24 cellular contexts compared by ENCODE assay signal in the genomic region with DNA sequence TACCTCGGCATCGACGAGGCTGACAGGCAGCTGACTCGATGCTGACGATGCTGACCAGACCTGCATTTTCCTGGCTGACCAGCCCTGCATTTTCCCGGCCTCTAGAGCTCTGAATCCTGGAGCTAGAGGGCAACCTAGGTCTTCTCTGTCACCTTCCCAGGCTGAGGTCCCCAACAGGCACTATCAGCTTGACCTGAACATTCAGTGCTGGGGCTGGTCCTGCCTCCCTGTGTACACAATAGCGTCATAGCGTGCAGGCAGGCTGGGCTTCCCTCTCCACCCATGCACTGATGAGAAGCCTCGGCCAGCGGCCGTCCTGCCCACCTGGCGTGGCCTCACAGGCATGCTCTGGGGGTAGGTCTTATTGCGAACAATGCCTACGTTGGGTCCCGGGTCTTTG.
DNase-seq lines count a peak whose midpoint lies in the region; ATAC-seq and TF ChIP-seq lines count a peak whose summit lies in the region.
"Had no signal": no experiment of that assay in that cellular context is flagged by ENCODE, and none has a peak within 500 bp of the region (broad histone marks: within the 10 kb centered on the region; RNA-seq: fewer than 3 reads in every experiment).

No MANE protein-coding gene starts in this region.

- WGBS in hepatocyte (ENCODE audit: low lambda C conversion rate, missing lambda C conversion rate): 70% methylated on average over 15 of the region's 15 CpGs

- CTCF ChIA-PET in RWPE1 (lab: Yijun Ruan, JAX): interaction anchor here (0.6 kb wide), 1 partner anchor 60 kb away, joined by 3 read pairs; no protein-coding TSS in a partner anchor

- no peak overlapping the region for H3K4me2 ChIP-seq in hepatocyte
- H3K4me2 ChIP-seq in osteoblast (ENCODE audit: insufficient read depth, low read length): no peak overlapping the region
- H3K4me2 ChIP-seq: KMS-11, SK-N-SH had no signal

- POLR2A ChIA-PET in RWPE1 (lab: Yijun Ruan, JAX; ENCODE audit: low non-redundant PET): no interaction called here

- ATAC-seq in GM21825 (IDR thresholded peaks at IDR 0.05; ENCODE audit: unreplicated experiment): no peak
- ATAC-seq: activated CD4-positive, alpha-beta T cell treated with anti-CD3 and anti-CD28 coated beads for 36 hours; gastrocnemius medialis; T-helper 17 cell had no signal

- no peaks in the 10 kb centered on the region for H3K9me3 ChIP-seq in hepatocyte (ENCODE audit: low read depth)
- H3K9me3 ChIP-seq in osteoblast (ENCODE audit: low read depth, low read length): no peaks in the 10 kb centered on the region
- H3K9me3 ChIP-seq: adrenal gland, colonic mucosa, gastrocnemius medialis, SK-N-SH had no signal

- no peaks in the 10 kb centered on the region for H3K9me2 ChIP-seq in hepatocyte (replicated peaks; ENCODE audit: insufficient read depth)
- H3K9me2 ChIP-seq: SK-N-SH had no signal

- H2AFZ ChIP-seq in hepatocyte (no peak overlapping the region), osteoblast (ENCODE audit: low read length) (no peak overlapping the region)

- H3K36me3 ChIP-seq in hepatocyte (replicated peaks; ENCODE audit: insufficient read depth, low read depth) (no peaks in the 10 kb centered on the region), osteoblast (ENCODE audit: insufficient read depth, low read length) (no peaks in the 10 kb centered on the region)
- H3K36me3 ChIP-seq: adrenal gland, colonic mucosa, gastrocnemius medialis had no signal

- DNase-seq in HuH-7.5 (ENCODE audit: low spot score) (peak; percentile 81), RWPE1 (ENCODE audit: low spot score) (no peak), hepatocyte (ENCODE audit: low spot score) (peak; percentile 71), osteoblast (ENCODE audit: insufficient read length, low spot score, missing footprints) (peak; percentile 34), medulla oblongata (ENCODE audit: extremely low spot score) (no peak), nucleus accumbens (lab: John Stamatoyannopoulos, UW) (no peak)
- DNase-seq: activated CD4-positive, alpha-beta T cell treated with anti-CD3 and anti-CD28 coated beads for 36 hours; activated T-cell treated with anti-CD3 and anti-CD28 coated beads, Interleukin-2, amount 50 U/mL, for 24 hours; adrenal gland; CD4-positive, CD25-positive, alpha-beta regulatory T cell; colonic mucosa; EL; gastrocnemius medialis; HFFc6; mesenchymal stem cell; naive B cell; NCI-H2171 treated with DMSO at 0.1 percent for 48 hours; NCI-H524; SK-N-SH; stimulated activated CD4-positive, alpha-beta T cell treated with anti-CD3 and anti-CD28 coated beads, Interleukin-15, amount 100 ng/mL, for 24 hours; T-helper 17 cell; trophoblast cell had no signal

- peaks cover 4% of the 10 kb centered on the region for H3K4me1 ChIP-seq in hepatocyte (ENCODE audit: insufficient read depth)
- no peaks in the 10 kb centered on the region for H3K4me1 ChIP-seq in osteoblast (ENCODE audit: insufficient read depth, low read length)
- H3K4me1 ChIP-seq: adrenal gland, colonic mucosa had no signal

- no peaks in the 10 kb centered on the region for H3K79me2 ChIP-seq in hepatocyte
- H3K79me2 ChIP-seq in osteoblast (ENCODE audit: insufficient read depth, low read length): no peaks in the 10 kb centered on the region

- H3K4me3 ChIP-seq in hepatocyte (no peak overlapping the region), osteoblast (ENCODE audit: insufficient read depth, low read length) (no peak overlapping the region)
- H3K4me3 ChIP-seq: adrenal gland, colonic mucosa, gastrocnemius medialis had no signal

- peak overlapping the region; percentile 21; the same call in 1 of the 2 replicates for H3K27ac ChIP-seq in RWPE1
- no peak overlapping the region for H3K27ac ChIP-seq in hepatocyte
- no peak overlapping the region for H3K27ac ChIP-seq in osteoblast (ENCODE audit: low read depth, low read length)
- H3K27ac ChIP-seq: adrenal gland, colonic mucosa, gastrocnemius medialis, KMS-11 had no signal

- no peaks in the 10 kb centered on the region for H3K27me3 ChIP-seq in hepatocyte
- peaks cover 3% of the 10 kb centered on the region for H3K27me3 ChIP-seq in osteoblast (ENCODE audit: insufficient read depth, low read length)
- H3K27me3 ChIP-seq: adrenal gland, colonic mucosa, gastrocnemius medialis had no signal

- TF ChIP-seq CTCF in RWPE1 (conservative IDR thresholded peaks at IDR 0.05; ENCODE audit: low read depth): no peak
- peak; percentile 28 for TF ChIP-seq CTCF in hepatocyte (IDR thresholded peaks at IDR 0.05; ENCODE audit: poor library complexity)
- TF ChIP-seq CTCF in osteoblast (IDR thresholded peaks at IDR 0.05; ENCODE audit: extremely low read depth, low read depth, low read length): no peak

- H4K20me1 ChIP-seq in hepatocyte (ENCODE audit: insufficient read depth, poor library complexity, severe bottlenecking): no peaks in the 10 kb centered on the region
- no peaks in the 10 kb centered on the region for H4K20me1 ChIP-seq in osteoblast (ENCODE audit: insufficient read depth, low read length)

Comparison
In these comparisons a context has a peak if more than half of its experiments do, and no peak if none do; other contexts are left out.
1. DNase-seq: peak in HuH-7.5 (single experiment), hepatocyte (single experiment) and osteoblast (single experiment); none in RWPE1 (single experiment), medulla oblongata (single experiment) and nucleus accumbens (0 of 56).